ENCODE assay signal across 2 cellular contexts in the genomic region with DNA sequence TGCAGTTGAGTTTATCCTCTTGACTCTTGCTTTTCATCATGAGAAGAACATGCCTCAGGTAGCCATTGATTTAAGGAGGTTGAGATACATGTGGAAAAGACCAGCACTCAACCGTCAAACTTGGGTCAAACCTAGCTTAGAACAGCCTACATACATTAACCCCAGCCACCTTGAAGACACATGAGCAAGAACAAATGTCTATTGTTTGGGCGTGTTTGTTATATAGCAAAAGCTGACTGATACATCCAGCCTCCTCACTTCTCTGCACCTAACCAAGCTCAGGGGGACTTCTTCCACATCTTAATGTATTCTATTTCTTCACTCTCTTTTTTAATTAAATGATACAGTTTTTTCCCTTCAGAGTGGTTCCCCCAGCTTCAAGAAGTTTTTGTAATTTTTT.
TF ChIP-seq lines count a peak whose summit lies in the region.

No MANE protein-coding gene starts in this region.

TF ChIP-seq in HepG2, 621 proteins besides CTCF, POLR2A, EP300 and RAD21:
- peak; percentile 68; the same call in 1 of the 2 replicates for TF ChIP-seq RBAK (CRISPR knock-in tag; IDR thresholded peaks at IDR 0.05)
- TF ChIP-seq, protein P1, sequence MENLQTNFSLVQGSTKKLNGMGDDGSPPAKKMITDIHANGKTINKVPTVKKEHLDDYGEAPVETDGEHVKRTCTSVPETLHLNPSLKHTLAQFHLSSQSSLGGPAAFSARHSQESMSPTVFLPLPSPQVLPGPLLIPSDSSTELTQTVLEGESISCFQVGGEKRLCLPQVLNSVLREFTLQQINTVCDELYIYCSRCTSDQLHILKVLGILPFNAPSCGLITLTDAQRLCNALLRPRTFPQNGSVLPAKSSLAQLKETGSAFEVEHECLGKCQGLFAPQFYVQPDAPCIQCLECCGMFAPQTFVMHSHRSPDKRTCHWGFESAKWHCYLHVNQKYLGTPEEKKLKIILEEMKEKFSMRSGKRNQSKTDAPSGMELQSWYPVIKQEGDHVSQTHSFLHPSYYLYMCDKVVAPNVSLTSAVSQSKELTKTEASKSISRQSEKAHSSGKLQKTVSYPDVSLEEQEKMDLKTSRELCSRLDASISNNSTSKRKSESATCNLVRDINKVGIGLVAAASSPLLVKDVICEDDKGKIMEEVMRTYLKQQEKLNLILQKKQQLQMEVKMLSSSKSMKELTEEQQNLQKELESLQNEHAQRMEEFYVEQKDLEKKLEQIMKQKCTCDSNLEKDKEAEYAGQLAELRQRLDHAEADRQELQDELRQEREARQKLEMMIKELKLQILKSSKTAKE (CRISPR knock-in tag; IDR thresholded peaks at IDR 0.05; ENCODE audit: borderline replicate concordance): no peak
TF ChIP-seq in HepG2: peak in this region for 1.

TF ChIP-seq in K562, 482 proteins besides CTCF, POLR2A, EP300 and RAD21:
- TF ChIP-seq RBM25 (IDR thresholded peaks at IDR 0.05; ENCODE audit: low read depth, low read length, severe bottlenecking): peak; percentile 23
- TF ChIP-seq HNRNPH1 (optimal IDR thresholded peaks at IDR 0.05; ENCODE audit: low read depth, low read length): no peak
